In genomic region chr1:12143631-12144155, GRCh38 we compare ENCODE assay signal across 7 cellular contexts. TPM values are rescaled to one million over a fixed set of nuclear protein-coding genes. Genes with fewer than 3 reads are reported as not detected.
DNase-seq lines count a peak whose midpoint lies in the region; ATAC-seq and TF ChIP-seq lines count a peak whose summit lies in the region.

No MANE protein-coding gene starts in this region.

- peak overlapping the region in 1 of 2 donors; percentile 60 for H3K4me3 Mint-ChIP-seq in stimulated activated naive B cell treated with anti-CD40 and anti-IgM and Interleukin-4, amounts not matched to agents 10 μg/mL and 1 μg/mL and 100 μg/mL, for 72 hours

- H3K9ac ChIP-seq in SK-N-SH = no peak overlapping the region

- POLR2A ChIA-PET in SK-N-SH (lab: Yijun Ruan, JAX) = no interaction called here

- H3K27me3 Mint-ChIP-seq in stimulated activated naive B cell treated with anti-CD40 and anti-IgM and Interleukin-4, amounts not matched to agents 10 μg/mL and 1 μg/mL and 100 μg/mL, for 72 hours = no peaks in the 10 kb centered on the region

- H3K4me1 ChIP-seq in ascending aorta (no peaks in the 10 kb centered on the region), SK-N-SH (ENCODE audit: control insufficient read depth in 1 of 2, insufficient read depth in 2 of 2, low read depth in 1 of 2, low read length in 1 of 2) (no peaks in the 10 kb centered on the region; a peak in 1 of 4 replicates)

- H4K20me1 ChIP-seq in SK-N-SH (ENCODE audit: insufficient read depth) = no peaks in the 10 kb centered on the region

- DNase-seq in NCI-H460 (ENCODE audit: extremely low read depth, low read depth) (peak; percentile 22), ascending aorta (ENCODE audit: low spot score in 2 of 2) (peak; percentile 73 to 88), iris pigment epithelial cell (ENCODE audit: low read depth) (peak; percentile 97), SK-N-SH (no peak)
- peak; percentile 59 for DNase-seq in stimulated activated naive B cell treated with anti-CD40 and anti-IgM and Interleukin-4, amounts not matched to agents 10 μg/mL and 1 μg/mL and 100 μg/mL, for 72 hours

- H3K4me3 ChIP-seq in GM12875 (ENCODE audit: low read depth, low read length) (no peak overlapping the region), ascending aorta (no peak overlapping the region), SK-N-SH (ENCODE audit: low read depth in 2 of 2, low read length in 1 of 2) (no peak overlapping the region)

- peak overlapping the region; percentile 28 to 46 for H3K27ac ChIP-seq in ascending aorta
- H3K27ac ChIP-seq in SK-N-SH (ENCODE audit: low read depth in 2 of 2, low read length in 1 of 2) = no peak overlapping the region

- H3K27ac Mint-ChIP-seq in stimulated activated naive B cell treated with anti-CD40 and anti-IgM and Interleukin-4, amounts not matched to agents 10 μg/mL and 1 μg/mL and 100 μg/mL, for 72 hours = peak overlapping the region; percentile 85

- H3K9me2 ChIP-seq in SK-N-SH = no peaks in the 10 kb centered on the region

- CTCF ChIA-PET in SK-N-SH (lab: Yijun Ruan, JAX) = interaction anchor here (0.8 to 9.6 kb wide), 4 partner anchors 9 to 64 kb away, joined by 3 to 98 read pairs (median 4); no protein-coding TSS in a partner anchor

- H3F3A ChIP-seq in SK-N-SH (replicated peaks; ENCODE audit: insufficient read depth) = no peaks in the 10 kb centered on the region

- peaks cover 53 to 97% of the 10 kb centered on the region in 2 donors for H3K4me1 Mint-ChIP-seq in stimulated activated naive B cell treated with anti-CD40 and anti-IgM and Interleukin-4, amounts not matched to agents 10 μg/mL and 1 μg/mL and 100 μg/mL, for 72 hours

- no peak for TF ChIP-seq EP300 in SK-N-SH (IDR thresholded peaks at IDR 0.05; ENCODE audit: borderline replicate concordance in 1 of 2, low read depth in 1 of 2, low read length in 1 of 2)

- no peak overlapping the region for H2AFZ ChIP-seq in SK-N-SH (ENCODE audit: low read depth)

- TF ChIP-seq RAD21 in SK-N-SH (IDR thresholded peaks at IDR 0.05; ENCODE audit: low read length) = no peak

- H3K9me3 ChIP-seq in ascending aorta = no peaks in the 10 kb centered on the region
- no peaks in the 10 kb centered on the region for H3K9me3 ChIP-seq in SK-N-SH

- 82% methylated on average over 14 of the region's 17 CpGs for WGBS in SK-N-SH (ENCODE audit: low lambda C conversion rate)

- TF ChIP-seq CTCF in GM12875 (IDR thresholded peaks at IDR 0.05; ENCODE audit: borderline replicate concordance, insufficient read depth, low read depth, low read length) (0 out of 2 replicates have a peak, but pooled peaks have one; percentile 5), ascending aorta (IDR thresholded peaks at IDR 0.05) (no peak), SK-N-SH (IDR thresholded peaks at IDR 0.05) (no peak)

- H3K4me2 ChIP-seq in SK-N-SH = no peak overlapping the region

- H3K79me2 ChIP-seq in SK-N-SH (ENCODE audit: insufficient read depth) = no peaks in the 10 kb centered on the region

- intact Hi-C loops in ascending aorta (cut with DNase I) = no loop called here

- H3K36me3 ChIP-seq in ascending aorta (no peaks in the 10 kb centered on the region), SK-N-SH (replicated peaks in 1 of 2; ENCODE audit: control insufficient read depth in 1 of 2, insufficient read depth in 2 of 2, low read length in 1 of 2) (no peaks in the 10 kb centered on the region)

- no peaks in the 10 kb centered on the region for H3K9me3 Mint-ChIP-seq in stimulated activated naive B cell treated with anti-CD40 and anti-IgM and Interleukin-4, amounts not matched to agents 10 μg/mL and 1 μg/mL and 100 μg/mL, for 72 hours

- H3K36me3 Mint-ChIP-seq in stimulated activated naive B cell treated with anti-CD40 and anti-IgM and Interleukin-4, amounts not matched to agents 10 μg/mL and 1 μg/mL and 100 μg/mL, for 72 hours = no peaks in the 10 kb centered on the region

- peak; percentile 81 for ATAC-seq in stimulated activated naive B cell treated with anti-CD40 and anti-IgM and Interleukin-4, amounts not matched to agents 10 μg/mL and 1 μg/mL and 100 μg/mL, for 72 hours (replicated peaks)
- ATAC-seq in HG03108 (IDR thresholded peaks at IDR 0.05; ENCODE audit: unreplicated experiment) = no peak

- no peaks in the 10 kb centered on the region for H3K27me3 ChIP-seq in ascending aorta
- H3K27me3 ChIP-seq in SK-N-SH (ENCODE audit: insufficient read depth) = no peaks in the 10 kb centered on the region

TF ChIP-seq in SK-N-SH, 30 proteins besides CTCF, POLR2A, EP300 and RAD21 (continues in another document):
- no peak for TF ChIP-seq CHD2 (IDR thresholded peaks at IDR 0.05; ENCODE audit: low read length, partially characterized antibody)
- TF ChIP-seq TEAD4 (IDR thresholded peaks at IDR 0.05; ENCODE audit: borderline replicate concordance, insufficient read depth) = no peak
- no peak for TF ChIP-seq IRF3 (IDR thresholded peaks at IDR 0.05; ENCODE audit: low read depth, low read length)
- no peak for TF ChIP-seq RFX5 (IDR thresholded peaks at IDR 0.05; ENCODE audit: low read length)
- no peak for TF ChIP-seq GABPA (IDR thresholded peaks at IDR 0.05; ENCODE audit: low read depth)
- TF ChIP-seq TAF1 (IDR thresholded peaks at IDR 0.05; ENCODE audit: borderline replicate concordance, low read depth, low read length) = no peak
- TF ChIP-seq ZBTB33 (IDR thresholded peaks at IDR 0.05; ENCODE audit: borderline replicate concordance, low read depth) = no peak
- TF ChIP-seq PBX3 (IDR thresholded peaks at IDR 0.05) = no peak
- TF ChIP-seq USF2 (IDR thresholded peaks at IDR 0.05; ENCODE audit: borderline replicate concordance, low read depth, low read length) = no peak

RNA-seq across cellular contexts. Expression of gene TNFRSF1B, which starts 23.1 kb away (rescaled TPM):
- 0.92 and 2.0 TPM in 2 replicates for total RNA-seq in NCI-H460 (2014; rRNA removed; shearing (Covaris generic))
- 0.21 and 0.56 TPM in 2 replicates for polyA plus RNA-seq in NCI-H460 (2014; cell fraction: nucleus; rRNA removed)
- total RNA-seq in ascending aorta = 139 TPM
- polyA plus RNA-seq in SK-N-SH (2012; rRNA removed) = 0.18 and 0.36 TPM in 2 replicates
- polyA plus RNA-seq in SK-N-SH (2012; cell fraction: cytosol; rRNA removed) = 0.14 and 0.21 TPM in 2 replicates
- 0.12 and 0.14 TPM in 2 replicates for polyA plus RNA-seq in SK-N-SH (2012; cell fraction: nucleus; rRNA removed)

Comparison
In these comparisons a context has a peak if more than half of its experiments do, and no peak if none do; other contexts are left out.
1. H3K27ac ChIP-seq: peak in ascending aorta (2 of 2); none in SK-N-SH (0 of 2).
2. RNA of gene TNFRSF1B, which starts 23.1 kb away (total RNA-seq): 139 TPM in ascending aorta (single experiment); 0.92 to 2.0 TPM in NCI-H460; every median in the first group is over 10 times any median in the second.